In genomic region chr16:19071811-19072777, GRCh38 we compare ENCODE assay signal across 8 cellular contexts. TPM values are rescaled to one million over a fixed set of nuclear protein-coding genes. Genes with fewer than 3 reads are reported as not detected.
DNase-seq lines count a peak whose midpoint lies in the region; TF ChIP-seq lines count a peak whose summit lies in the region.

No MANE protein-coding gene starts in this region.

- DNase-seq in NCI-H1092 treated with DMSO at 0.1 percent for 48 hours (lab: John Stamatoyannopoulos, UW) (peak; percentile 8), NCI-H1092 (lab: John Stamatoyannopoulos, UW) (no peak), NCI-H146 (lab: John Stamatoyannopoulos, UW) (peak; percentile 51), midbrain (lab: John Stamatoyannopoulos, UW) (peak; percentile 44), thyroid gland (peak; percentile 46 to 58), NCI-H1105 (lab: John Stamatoyannopoulos, UW) (no peak)
- DNase-seq in activated CD4-positive, alpha-beta T cell treated with anti-CD3 and anti-CD28 coated beads, Interleukin-2, amount 10 ng/mL, durations not matched to agents 7 days and 5 days: peak; percentile 71
- peak; percentile 6 to 35 (median 19) for DNase-seq in effector memory CD4-positive, alpha-beta T cell

- peaks cover 3% of the 10 kb centered on the region for H3K36me3 Mint-ChIP-seq in activated CD4-positive, alpha-beta T cell treated with anti-CD3 and anti-CD28 coated beads, Interleukin-2, amount 10 ng/mL, durations not matched to agents 7 days and 5 days (ENCODE audit: low read depth)

- peaks cover 5% of the 10 kb centered on the region for H3K36me3 ChIP-seq in effector memory CD4-positive, alpha-beta T cell (ENCODE audit: control insufficient read depth, insufficient read depth, low read length)
- peaks cover 5 to 13% of the 10 kb centered on the region in 2 donors for H3K36me3 ChIP-seq in thyroid gland

- H3K4me3 Mint-ChIP-seq in activated CD4-positive, alpha-beta T cell treated with anti-CD3 and anti-CD28 coated beads, Interleukin-2, amount 10 ng/mL, durations not matched to agents 7 days and 5 days: no peak overlapping the region

- no peak overlapping the region for H3K27ac ChIP-seq in effector memory CD4-positive, alpha-beta T cell (ENCODE audit: insufficient read depth, low read length, poor library complexity, severe bottlenecking)
- no peak overlapping the region for H3K27ac ChIP-seq in thyroid gland

- CTCF ChIA-PET in activated CD4-positive, alpha-beta T cell treated with anti-CD3 and anti-CD28 coated beads, Interleukin-2, amount 10 ng/mL, durations not matched to agents 7 days and 5 days (lab: Charles Lee): interaction anchor here (0.9 kb wide), 1 partner anchor 107 kb away, joined by 3 read pairs; no protein-coding TSS in a partner anchor

- H3K4me1 ChIP-seq in effector memory CD4-positive, alpha-beta T cell (ENCODE audit: control insufficient read depth, insufficient read depth, low read length, poor library complexity, severe bottlenecking): peaks cover 1% of the 10 kb centered on the region
- H3K4me1 ChIP-seq in thyroid gland: peaks cover 5 to 10% of the 10 kb centered on the region in 2 donors

- H3K9me3 ChIP-seq in effector memory CD4-positive, alpha-beta T cell (ENCODE audit: control insufficient read depth, low read length): no peaks in the 10 kb centered on the region
- no peaks in the 10 kb centered on the region for H3K9me3 ChIP-seq in thyroid gland

- peaks cover 15% of the 10 kb centered on the region for H3K4me1 Mint-ChIP-seq in activated CD4-positive, alpha-beta T cell treated with anti-CD3 and anti-CD28 coated beads, Interleukin-2, amount 10 ng/mL, durations not matched to agents 7 days and 5 days

- no peak overlapping the region for H3K27ac Mint-ChIP-seq in activated CD4-positive, alpha-beta T cell treated with anti-CD3 and anti-CD28 coated beads, Interleukin-2, amount 10 ng/mL, durations not matched to agents 7 days and 5 days

- TF ChIP-seq POLR2A in thyroid gland (IDR thresholded peaks at IDR 0.05): no peak

- H3K4me3 ChIP-seq in effector memory CD4-positive, alpha-beta T cell (ENCODE audit: insufficient read depth, low read depth, low read length, poor library complexity, severe bottlenecking): no peak overlapping the region
- H3K4me3 ChIP-seq in thyroid gland (replicated peaks in 1 of 3): no peak overlapping the region

- H3K9me3 Mint-ChIP-seq in activated CD4-positive, alpha-beta T cell treated with anti-CD3 and anti-CD28 coated beads, Interleukin-2, amount 10 ng/mL, durations not matched to agents 7 days and 5 days: no peaks in the 10 kb centered on the region

- H3K27me3 ChIP-seq in effector memory CD4-positive, alpha-beta T cell (replicated peaks; ENCODE audit: control insufficient read depth, insufficient read depth, low read length, poor library complexity, severe bottlenecking): no peaks in the 10 kb centered on the region
- no peaks in the 10 kb centered on the region for H3K27me3 ChIP-seq in thyroid gland

- POLR2A ChIA-PET in activated CD4-positive, alpha-beta T cell treated with anti-CD3 and anti-CD28 coated beads, Interleukin-2, amount 10 ng/mL, durations not matched to agents 7 days and 5 days (lab: Charles Lee): no interaction called here

- WGBS in thyroid gland, 2 donors: 78 to 86% methylated on average over 21 of the region's 21 CpGs

- H3K27me3 Mint-ChIP-seq in activated CD4-positive, alpha-beta T cell treated with anti-CD3 and anti-CD28 coated beads, Interleukin-2, amount 10 ng/mL, durations not matched to agents 7 days and 5 days: no peaks in the 10 kb centered on the region

- intact Hi-C loops in thyroid gland (cut with DNase I): loop anchor here (10.0 kb wide), 1 partner anchor 257 kb away; no protein-coding TSS in a partner anchor

- TF ChIP-seq CTCF in thyroid gland (IDR thresholded peaks at IDR 0.05): peak in 5 of 6 experiments; percentile 36 to 54 (median 50)

RNA-seq across cellular contexts. Expression of gene COQ7, which starts 4.7 kb away (rescaled TPM):
- 10 to 100 TPM; 11.6 to 15.3 TPM for total RNA-seq in activated CD4-positive, alpha-beta T cell treated with anti-CD3 and anti-CD28 coated beads, Interleukin-2, amount 10 ng/mL, durations not matched to agents 7 days and 5 days
- 10 to 100 TPM; 26.4 to 41.9 (median 38.4) TPM for total RNA-seq in thyroid gland

RNA-seq across cellular contexts. Expression of gene ITPRIPL2, which starts 41.7 kb away (rescaled TPM):
- 1 to 10 TPM; 2.1 to 2.3 TPM for total RNA-seq in activated CD4-positive, alpha-beta T cell treated with anti-CD3 and anti-CD28 coated beads, Interleukin-2, amount 10 ng/mL, durations not matched to agents 7 days and 5 days
- total RNA-seq in thyroid gland: 10 to 100 TPM; 34.2 to 47.0 (median 39.7) TPM

Comparison
In these comparisons a context has a peak if more than half of its experiments do, and no peak if none do; other contexts are left out.
1. DNase-seq: peak in NCI-H1092 treated with DMSO at 0.1 percent for 48 hours (single experiment), NCI-H146 (single experiment), activated CD4-positive, alpha-beta T cell treated with anti-CD3 and anti-CD28 coated beads, Interleukin-2, amount 10 ng/mL, durations not matched to agents 7 days and 5 days (single experiment), effector memory CD4-positive, alpha-beta T cell (3 of 3), midbrain (single experiment) and thyroid gland (2 of 2); none in NCI-H1092 (single experiment) and NCI-H1105 (single experiment).
2. RNA of gene ITPRIPL2, which starts 41.7 kb away (total RNA-seq): 34.2 to 47.0 TPM in thyroid gland; 2.1 to 2.3 TPM in activated CD4-positive, alpha-beta T cell treated with anti-CD3 and anti-CD28 coated beads, Interleukin-2, amount 10 ng/mL, durations not matched to agents 7 days and 5 days; every median in the first group is over 10 times any median in the second.